In the genomic region with DNA sequence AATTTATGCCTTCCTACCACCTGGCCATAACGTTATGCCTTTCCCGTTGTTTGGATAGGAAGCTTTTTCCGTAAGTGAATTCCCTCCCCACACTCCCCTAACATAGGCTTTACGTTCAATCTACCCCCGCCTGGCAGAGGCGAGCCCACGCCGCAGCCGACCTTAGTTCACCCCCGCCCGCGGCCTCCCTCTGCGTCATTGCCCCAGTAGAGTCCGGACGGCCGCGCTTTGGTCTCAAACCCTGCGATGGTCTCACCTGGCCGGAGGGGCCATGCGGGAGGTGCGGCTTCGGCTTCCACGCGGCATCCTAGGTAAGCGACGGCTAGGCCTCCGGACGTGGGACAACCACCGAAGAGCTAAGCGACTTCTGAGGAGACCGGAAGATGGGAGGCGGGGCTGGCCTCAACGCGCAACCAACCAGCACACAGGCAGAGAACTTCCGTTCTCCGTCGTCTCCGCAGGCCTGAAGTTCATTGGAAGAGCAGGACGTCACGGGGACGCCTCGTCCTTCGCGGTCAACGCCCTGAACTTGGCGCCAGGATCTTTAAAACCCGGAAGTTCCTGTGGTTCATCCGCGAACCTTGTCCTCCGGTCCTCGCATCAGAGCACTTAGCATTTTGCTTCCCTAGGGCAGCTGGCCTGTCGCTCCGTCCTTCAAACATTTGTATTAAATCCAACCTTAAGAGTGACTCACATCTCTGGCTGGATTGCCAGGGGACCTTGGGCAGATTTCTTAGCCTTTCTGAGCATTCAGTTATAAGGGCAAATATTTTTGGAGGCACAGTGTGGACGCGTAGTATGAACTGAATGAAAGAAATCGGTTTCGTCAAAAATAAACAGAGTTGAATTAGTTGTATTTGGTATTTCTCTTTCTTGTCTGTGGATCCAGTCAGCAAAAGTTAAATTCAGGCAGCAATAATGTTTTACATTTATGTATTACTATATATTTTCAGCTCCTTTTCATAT, we compare ENCODE assay signal across 1 cellular context.
TF ChIP-seq lines count a peak whose summit lies in the region.

A gene with protein sequence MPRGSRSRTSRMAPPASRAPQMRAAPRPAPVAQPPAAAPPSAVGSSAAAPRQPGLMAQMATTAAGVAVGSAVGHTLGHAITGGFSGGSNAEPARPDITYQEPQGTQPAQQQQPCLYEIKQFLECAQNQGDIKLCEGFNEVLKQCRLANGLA (minus strand): TSS at position 369 of the 966 bp plus-strand sequence. CDS start 63 bp downstream, at position 306.

TF ChIP-seq in K562, 482 proteins besides CTCF, POLR2A, EP300 and RAD21 (continued from another document and continues in another):
- TF ChIP-seq NFIC (IDR thresholded peaks at IDR 0.05), result peak; percentile 42
- no peak; the same call in 1 of the 2 replicates for TF ChIP-seq TOE1 (IDR thresholded peaks at IDR 0.05; ENCODE audit: borderline replicate concordance)
- no peak for TF ChIP-seq TOE1 (CRISPR knock-in tag; IDR thresholded peaks at IDR 0.05; ENCODE audit: borderline replicate concordance, low read depth)
- TF ChIP-seq DDX20 (tag; IDR thresholded peaks at IDR 0.05; ENCODE audit: low read depth), result no peak
- no peak for TF ChIP-seq BRF1 (IDR thresholded peaks at IDR 0.05; ENCODE audit: borderline replicate concordance, extremely low read depth, insufficient read length)
- TF ChIP-seq HNRNPK (IDR thresholded peaks at IDR 0.05; ENCODE audit: low read depth, low read length, poor library complexity, severe bottlenecking), result no peak
- no peak for TF ChIP-seq CBFA2T3 (IDR thresholded peaks at IDR 0.05)
- TF ChIP-seq DIDO1 (tag; IDR thresholded peaks at IDR 0.05; ENCODE audit: low read depth), result no peak; the same call in 1 of the 2 replicates
- peak; percentile 45 for TF ChIP-seq ELF2 (CRISPR knock-in tag; IDR thresholded peaks at IDR 0.05)
- no peak for TF ChIP-seq NR3C1 (CRISPR knock-in tag; IDR thresholded peaks at IDR 0.05)
- no peak for TF ChIP-seq TFAM (CRISPR knock-in tag; conservative IDR thresholded peaks at IDR 0.05)
- TF ChIP-seq CEBPG (CRISPR knock-in tag; IDR thresholded peaks at IDR 0.05), result no peak
- TF ChIP-seq CEBPG (tag; conservative IDR thresholded peaks at IDR 0.05 in 1 of 2, IDR thresholded peaks at IDR 0.05 in 1 of 2), result no peak
- no peak for TF ChIP-seq KAT2B (IDR thresholded peaks at IDR 0.05; ENCODE audit: low read depth, low read length)
- no peak for TF ChIP-seq HOXB6 (CRISPR knock-in tag; IDR thresholded peaks at IDR 0.05; ENCODE audit: borderline replicate concordance)
- peak; percentile 72; the same call in 1 of the 2 replicates for TF ChIP-seq HCFC1 (IDR thresholded peaks at IDR 0.05; ENCODE audit: low read depth, low read length)
- TF ChIP-seq, protein P1, sequence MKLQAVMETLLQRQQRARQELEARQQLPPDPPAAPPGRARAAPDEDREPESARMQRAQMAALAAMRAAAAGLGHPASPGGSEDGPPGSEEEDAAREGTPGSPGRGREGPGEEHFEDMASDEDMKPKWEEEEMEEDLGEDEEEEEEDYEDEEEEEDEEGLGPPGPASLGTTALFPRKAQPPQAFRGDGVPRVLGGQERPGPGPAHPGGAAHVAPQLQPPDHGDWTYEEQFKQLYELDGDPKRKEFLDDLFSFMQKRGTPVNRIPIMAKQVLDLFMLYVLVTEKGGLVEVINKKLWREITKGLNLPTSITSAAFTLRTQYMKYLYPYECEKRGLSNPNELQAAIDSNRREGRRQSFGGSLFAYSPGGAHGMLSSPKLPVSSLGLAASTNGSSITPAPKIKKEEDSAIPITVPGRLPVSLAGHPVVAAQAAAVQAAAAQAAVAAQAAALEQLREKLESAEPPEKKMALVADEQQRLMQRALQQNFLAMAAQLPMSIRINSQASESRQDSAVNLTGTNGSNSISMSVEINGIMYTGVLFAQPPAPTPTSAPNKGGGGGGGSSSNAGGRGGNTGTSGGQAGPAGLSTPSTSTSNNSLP (IDR thresholded peaks at IDR 0.05; ENCODE audit: borderline replicate concordance, low read depth, low read length), result no peak
- TF ChIP-seq ETV5 (CRISPR knock-in tag; IDR thresholded peaks at IDR 0.05; ENCODE audit: low read depth), result peak; percentile 79
- TF ChIP-seq HLTF (IDR thresholded peaks at IDR 0.05), result no peak
- no peak for TF ChIP-seq TARDBP (IDR thresholded peaks at IDR 0.05)
- peak; percentile 46; the same call in 1 of the 2 replicates for TF ChIP-seq CHCHD3 (CRISPR knock-in tag; IDR thresholded peaks at IDR 0.05)
- TF ChIP-seq ZNF445 (CRISPR knock-in tag; IDR thresholded peaks at IDR 0.05; ENCODE audit: low read depth), result no peak
- no peak for TF ChIP-seq U2AF1 (optimal IDR thresholded peaks at IDR 0.05; ENCODE audit: low read depth, low read length)
- TF ChIP-seq TEAD1 (CRISPR knock-in tag; IDR thresholded peaks at IDR 0.05), result no peak
- TF ChIP-seq, protein P2, sequence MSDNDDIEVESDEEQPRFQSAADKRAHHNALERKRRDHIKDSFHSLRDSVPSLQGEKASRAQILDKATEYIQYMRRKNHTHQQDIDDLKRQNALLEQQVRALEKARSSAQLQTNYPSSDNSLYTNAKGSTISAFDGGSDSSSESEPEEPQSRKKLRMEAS (CRISPR knock-in tag; IDR thresholded peaks at IDR 0.05), result peak; percentile 83
- TF ChIP-seq ZNF23 (CRISPR knock-in tag; IDR thresholded peaks at IDR 0.05), result 0 out of 2 replicates have a peak, but pooled peaks have one; percentile 4
- TF ChIP-seq BRD4 (IDR thresholded peaks at IDR 0.05), result peak; percentile 73
- no peak for TF ChIP-seq HIVEP1 (CRISPR knock-in tag; IDR thresholded peaks at IDR 0.05)
- TF ChIP-seq THRAP3 (IDR thresholded peaks at IDR 0.05; ENCODE audit: borderline replicate concordance), result 0 out of 2 replicates have a peak, but pooled peaks have one; percentile 29
- no peak for TF ChIP-seq NONO (IDR thresholded peaks at IDR 0.05; ENCODE audit: low read depth in 2 of 2, low read length in 1 of 2)
- TF ChIP-seq, protein P3, sequence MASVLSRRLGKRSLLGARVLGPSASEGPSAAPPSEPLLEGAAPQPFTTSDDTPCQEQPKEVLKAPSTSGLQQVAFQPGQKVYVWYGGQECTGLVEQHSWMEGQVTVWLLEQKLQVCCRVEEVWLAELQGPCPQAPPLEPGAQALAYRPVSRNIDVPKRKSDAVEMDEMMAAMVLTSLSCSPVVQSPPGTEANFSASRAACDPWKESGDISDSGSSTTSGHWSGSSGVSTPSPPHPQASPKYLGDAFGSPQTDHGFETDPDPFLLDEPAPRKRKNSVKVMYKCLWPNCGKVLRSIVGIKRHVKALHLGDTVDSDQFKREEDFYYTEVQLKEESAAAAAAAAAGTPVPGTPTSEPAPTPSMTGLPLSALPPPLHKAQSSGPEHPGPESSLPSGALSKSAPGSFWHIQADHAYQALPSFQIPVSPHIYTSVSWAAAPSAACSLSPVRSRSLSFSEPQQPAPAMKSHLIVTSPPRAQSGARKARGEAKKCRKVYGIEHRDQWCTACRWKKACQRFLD (CRISPR knock-in tag; IDR thresholded peaks at IDR 0.05), result peak; percentile 16; the same call in 1 of the 2 replicates
- TF ChIP-seq RBM34 (IDR thresholded peaks at IDR 0.05; ENCODE audit: borderline replicate concordance, insufficient read depth, low read length), result no peak
- peak; percentile 80 for TF ChIP-seq POLR2H (tag; IDR thresholded peaks at IDR 0.05; ENCODE audit: low read depth)
- TF ChIP-seq, protein P4, sequence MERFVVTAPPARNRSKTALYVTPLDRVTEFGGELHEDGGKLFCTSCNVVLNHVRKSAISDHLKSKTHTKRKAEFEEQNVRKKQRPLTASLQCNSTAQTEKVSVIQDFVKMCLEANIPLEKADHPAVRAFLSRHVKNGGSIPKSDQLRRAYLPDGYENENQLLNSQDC (CRISPR knock-in tag; IDR thresholded peaks at IDR 0.05), result no peak
- no peak for TF ChIP-seq CBFA2T2 (conservative IDR thresholded peaks at IDR 0.05)
- no peak; the same call in 1 of the 2 replicates for TF ChIP-seq BHLHE40 (IDR thresholded peaks at IDR 0.05; ENCODE audit: low read length)
- TF ChIP-seq PRPF4 (IDR thresholded peaks at IDR 0.05; ENCODE audit: insufficient read depth, low read depth, low read length, poor library complexity, severe bottlenecking), result no peak
- peak; percentile 18 for TF ChIP-seq SMAD1 (IDR thresholded peaks at IDR 0.05; ENCODE audit: low read depth, low read length, partially characterized antibody)
- TF ChIP-seq, protein P5, sequence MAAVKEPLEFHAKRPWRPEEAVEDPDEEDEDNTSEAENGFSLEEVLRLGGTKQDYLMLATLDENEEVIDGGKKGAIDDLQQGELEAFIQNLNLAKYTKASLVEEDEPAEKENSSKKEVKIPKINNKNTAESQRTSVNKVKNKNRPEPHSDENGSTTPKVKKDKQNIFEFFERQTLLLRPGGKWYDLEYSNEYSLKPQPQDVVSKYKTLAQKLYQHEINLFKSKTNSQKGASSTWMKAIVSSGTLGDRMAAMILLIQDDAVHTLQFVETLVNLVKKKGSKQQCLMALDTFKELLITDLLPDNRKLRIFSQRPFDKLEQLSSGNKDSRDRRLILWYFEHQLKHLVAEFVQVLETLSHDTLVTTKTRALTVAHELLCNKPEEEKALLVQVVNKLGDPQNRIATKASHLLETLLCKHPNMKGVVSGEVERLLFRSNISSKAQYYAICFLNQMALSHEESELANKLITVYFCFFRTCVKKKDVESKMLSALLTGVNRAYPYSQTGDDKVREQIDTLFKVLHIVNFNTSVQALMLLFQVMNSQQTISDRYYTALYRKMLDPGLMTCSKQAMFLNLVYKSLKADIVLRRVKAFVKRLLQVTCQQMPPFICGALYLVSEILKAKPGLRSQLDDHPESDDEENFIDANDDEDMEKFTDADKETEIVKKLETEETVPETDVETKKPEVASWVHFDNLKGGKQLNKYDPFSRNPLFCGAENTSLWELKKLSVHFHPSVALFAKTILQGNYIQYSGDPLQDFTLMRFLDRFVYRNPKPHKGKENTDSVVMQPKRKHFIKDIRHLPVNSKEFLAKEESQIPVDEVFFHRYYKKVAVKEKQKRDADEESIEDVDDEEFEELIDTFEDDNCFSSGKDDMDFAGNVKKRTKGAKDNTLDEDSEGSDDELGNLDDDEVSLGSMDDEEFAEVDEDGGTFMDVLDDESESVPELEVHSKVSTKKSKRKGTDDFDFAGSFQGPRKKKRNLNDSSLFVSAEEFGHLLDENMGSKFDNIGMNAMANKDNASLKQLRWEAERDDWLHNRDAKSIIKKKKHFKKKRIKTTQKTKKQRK (IDR thresholded peaks at IDR 0.05; ENCODE audit: borderline replicate concordance, low read depth, low read length), result peak; percentile 72; the same call in 1 of the 2 replicates
- TF ChIP-seq, protein P6, sequence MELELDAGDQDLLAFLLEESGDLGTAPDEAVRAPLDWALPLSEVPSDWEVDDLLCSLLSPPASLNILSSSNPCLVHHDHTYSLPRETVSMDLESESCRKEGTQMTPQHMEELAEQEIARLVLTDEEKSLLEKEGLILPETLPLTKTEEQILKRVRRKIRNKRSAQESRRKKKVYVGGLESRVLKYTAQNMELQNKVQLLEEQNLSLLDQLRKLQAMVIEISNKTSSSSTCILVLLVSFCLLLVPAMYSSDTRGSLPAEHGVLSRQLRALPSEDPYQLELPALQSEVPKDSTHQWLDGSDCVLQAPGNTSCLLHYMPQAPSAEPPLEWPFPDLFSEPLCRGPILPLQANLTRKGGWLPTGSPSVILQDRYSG (tag; conservative IDR thresholded peaks at IDR 0.05; ENCODE audit: low read depth), result peak; percentile 63; the same call in 1 of the 2 replicates
- TF ChIP-seq NFYB (IDR thresholded peaks at IDR 0.05; ENCODE audit: extremely low read depth, insufficient read length), result peak; percentile 93
- no peak for TF ChIP-seq SMAD2 (IDR thresholded peaks at IDR 0.05; ENCODE audit: low read depth, low read length)
- TF ChIP-seq GABPB2 (CRISPR knock-in tag; conservative IDR thresholded peaks at IDR 0.05), result no peak
- TF ChIP-seq SREBF2 (CRISPR knock-in tag; IDR thresholded peaks at IDR 0.05), result no peak
- TF ChIP-seq RCOR1 (IDR thresholded peaks at IDR 0.05; ENCODE audit: borderline replicate concordance in 1 of 2, low read depth in 2 of 2, low read length in 2 of 2), result peak in 1 of 2 experiments; percentile 40; a peak in 1 of 4 replicates
- TF ChIP-seq, protein P7, sequence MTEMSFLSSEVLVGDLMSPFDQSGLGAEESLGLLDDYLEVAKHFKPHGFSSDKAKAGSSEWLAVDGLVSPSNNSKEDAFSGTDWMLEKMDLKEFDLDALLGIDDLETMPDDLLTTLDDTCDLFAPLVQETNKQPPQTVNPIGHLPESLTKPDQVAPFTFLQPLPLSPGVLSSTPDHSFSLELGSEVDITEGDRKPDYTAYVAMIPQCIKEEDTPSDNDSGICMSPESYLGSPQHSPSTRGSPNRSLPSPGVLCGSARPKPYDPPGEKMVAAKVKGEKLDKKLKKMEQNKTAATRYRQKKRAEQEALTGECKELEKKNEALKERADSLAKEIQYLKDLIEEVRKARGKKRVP (CRISPR knock-in tag; IDR thresholded peaks at IDR 0.05), result no peak
- TF ChIP-seq, protein P8, sequence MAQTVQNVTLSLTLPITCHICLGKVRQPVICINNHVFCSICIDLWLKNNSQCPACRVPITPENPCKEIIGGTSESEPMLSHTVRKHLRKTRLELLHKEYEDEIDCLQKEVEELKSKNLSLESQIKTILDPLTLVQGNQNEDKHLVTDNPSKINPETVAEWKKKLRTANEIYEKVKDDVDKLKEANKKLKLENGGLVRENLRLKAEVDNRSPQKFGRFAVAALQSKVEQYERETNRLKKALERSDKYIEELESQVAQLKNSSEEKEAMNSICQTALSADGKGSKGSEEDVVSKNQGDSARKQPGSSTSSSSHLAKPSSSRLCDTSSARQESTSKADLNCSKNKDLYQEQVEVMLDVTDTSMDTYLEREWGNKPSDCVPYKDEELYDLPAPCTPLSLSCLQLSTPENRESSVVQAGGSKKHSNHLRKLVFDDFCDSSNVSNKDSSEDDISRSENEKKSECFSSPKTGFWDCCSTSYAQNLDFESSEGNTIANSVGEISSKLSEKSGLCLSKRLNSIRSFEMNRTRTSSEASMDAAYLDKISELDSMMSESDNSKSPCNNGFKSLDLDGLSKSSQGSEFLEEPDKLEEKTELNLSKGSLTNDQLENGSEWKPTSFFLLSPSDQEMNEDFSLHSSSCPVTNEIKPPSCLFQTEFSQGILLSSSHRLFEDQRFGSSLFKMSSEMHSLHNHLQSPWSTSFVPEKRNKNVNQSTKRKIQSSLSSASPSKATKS (CRISPR knock-in tag; IDR thresholded peaks at IDR 0.05), result no peak
- TF ChIP-seq, protein P9, sequence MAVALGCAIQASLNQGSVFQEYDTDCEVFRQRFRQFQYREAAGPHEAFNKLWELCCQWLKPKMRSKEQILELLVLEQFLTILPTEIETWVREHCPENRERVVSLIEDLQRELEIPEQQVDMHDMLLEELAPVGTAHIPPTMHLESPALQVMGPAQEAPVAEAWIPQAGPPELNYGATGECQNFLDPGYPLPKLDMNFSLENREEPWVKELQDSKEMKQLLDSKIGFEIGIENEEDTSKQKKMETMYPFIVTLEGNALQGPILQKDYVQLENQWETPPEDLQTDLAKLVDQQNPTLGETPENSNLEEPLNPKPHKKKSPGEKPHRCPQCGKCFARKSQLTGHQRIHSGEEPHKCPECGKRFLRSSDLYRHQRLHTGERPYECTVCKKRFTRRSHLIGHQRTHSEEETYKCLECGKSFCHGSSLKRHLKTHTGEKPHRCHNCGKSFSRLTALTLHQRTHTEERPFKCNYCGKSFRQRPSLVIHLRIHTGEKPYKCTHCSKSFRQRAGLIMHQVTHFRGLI (CRISPR knock-in tag; IDR thresholded peaks at IDR 0.05), result no peak
- TF ChIP-seq FUS (optimal IDR thresholded peaks at IDR 0.05; ENCODE audit: low read depth, low read length), result no peak
